ENCODE assay signal across 8 cellular contexts in genomic region chr18:77702686-77703085, GRCh38.
DNase-seq lines count a peak whose midpoint lies in the region; ATAC-seq and TF ChIP-seq lines count a peak whose summit lies in the region.

No MANE protein-coding gene starts in this region.

- no peaks in the 10 kb centered on the region for H3K36me3 ChIP-seq in psoas muscle (ENCODE audit: insufficient read depth in 1 of 2, low read depth in 1 of 2)
- no peaks in the 10 kb centered on the region for H3K36me3 ChIP-seq in ascending aorta

- WGBS in psoas muscle, 3 donors: 15 to 20% (median 17%) methylated on average over 4 of the region's 4 CpGs

- no peak overlapping the region for H3K27ac ChIP-seq in psoas muscle
- H3K27ac ChIP-seq in ascending aorta: no peak overlapping the region

- H3K9me3 ChIP-seq in psoas muscle (no peaks in the 10 kb centered on the region), ascending aorta (no peaks in the 10 kb centered on the region)

- peak; percentile 12 for DNase-seq in NK-92 treated with Interleukin-12 subunit alpha and Interleukin-12 subunit beta, amount 100 ng/mL, for 24 hours (lab: John Stamatoyannopoulos, UW)
- DNase-seq in NK-92 (lab: John Stamatoyannopoulos, UW; ENCODE audit: unreplicated experiment) (no peak), NCI-H524 treated with DMSO at 0.1 percent for 48 hours (lab: John Stamatoyannopoulos, UW) (peak; percentile 23), dermis blood vessel endothelial cell (peak; percentile 3), psoas muscle (no peak), T-helper 1 cell (no peak), ascending aorta (ENCODE audit: low spot score in 2 of 2) (no peak)

- ATAC-seq in psoas muscle: no peak
- ATAC-seq in HG03521 (IDR thresholded peaks at IDR 0.05; ENCODE audit: unreplicated experiment): no peak

- H3K4me1 ChIP-seq in psoas muscle (no peaks in the 10 kb centered on the region), ascending aorta (no peaks in the 10 kb centered on the region)

- TF ChIP-seq CTCF in psoas muscle (IDR thresholded peaks at IDR 0.05): peak; percentile 14
- TF ChIP-seq CTCF in ascending aorta (IDR thresholded peaks at IDR 0.05): peak in 1 of 3 experiments; percentile 5

- intact Hi-C loops in psoas muscle (cut with DNase I): no loop called here
- intact Hi-C loops in ascending aorta (cut with DNase I): no loop called here

- H3K4me3 ChIP-seq in psoas muscle: no peak overlapping the region
- no peak overlapping the region for H3K4me3 ChIP-seq in ascending aorta

- H3K27me3 ChIP-seq in psoas muscle (ENCODE audit: insufficient read depth in 3 of 3, low read length in 2 of 3) (no peaks in the 10 kb centered on the region), ascending aorta (no peaks in the 10 kb centered on the region)

Comparison
In these comparisons a context has a peak if more than half of its experiments do, and no peak if none do; other contexts are left out.
1. DNase-seq: peak in NK-92 treated with Interleukin-12 subunit alpha and Interleukin-12 subunit beta, amount 100 ng/mL, for 24 hours (single experiment), NCI-H524 treated with DMSO at 0.1 percent for 48 hours (single experiment) and dermis blood vessel endothelial cell (single experiment); none in NK-92 (single experiment), psoas muscle (0 of 2), T-helper 1 cell (0 of 5) and ascending aorta (0 of 2).